ENCODE assay signal across 13 cellular contexts in the genomic region with DNA sequence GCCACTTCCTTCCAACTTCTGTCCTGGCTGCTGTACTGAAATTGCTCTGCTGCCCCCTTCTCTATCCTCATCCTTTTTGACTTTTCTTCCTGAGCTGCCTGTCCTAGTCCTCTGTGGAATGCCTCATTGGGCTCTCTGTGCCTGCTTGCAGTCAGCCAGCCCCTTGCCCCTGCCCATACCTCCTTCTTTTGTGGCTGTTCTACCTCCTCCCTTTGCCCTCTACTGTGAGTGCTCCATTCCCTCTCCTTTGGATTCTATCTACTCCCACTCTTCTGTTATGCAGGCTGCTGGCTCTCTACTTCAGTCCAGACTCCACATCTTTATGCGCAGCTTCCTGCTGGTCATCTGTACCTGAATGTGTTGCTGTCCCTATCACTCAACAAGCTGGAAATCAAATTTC. TPM values are rescaled to one million over a fixed set of nuclear protein-coding genes. Genes with fewer than 3 reads are reported as not detected.
A peak's percentile ranks its signal among the peaks of the same experiment; 100 is the strongest.
DNase-seq lines count a peak whose midpoint lies in the region; ATAC-seq and TF ChIP-seq lines count a peak whose summit lies in the region.
"Had no signal": no experiment of that assay in that cellular context is flagged by ENCODE, and none has a peak within 500 bp of the region (broad histone marks: within the 10 kb centered on the region; RNA-seq: fewer than 3 reads in every experiment).

No MANE protein-coding gene starts in this region.

- no peaks in the 10 kb centered on the region for H4K20me1 ChIP-seq in Loucy (ENCODE audit: insufficient read depth, low read length, poor library complexity, severe bottlenecking)

- 0 out of 2 replicates have a peak, but pooled peaks cover 2% of the 10 kb centered on the region for H3F3A ChIP-seq in Loucy (ENCODE audit: low read depth)

- no peaks in the 10 kb centered on the region for H3K36me3 ChIP-seq in Loucy (ENCODE audit: insufficient read depth, low read length)
- H3K36me3 ChIP-seq in MG63 = no peaks in the 10 kb centered on the region
- H3K36me3 ChIP-seq: HAP-1 had no signal

- H3K36me3 Mint-ChIP-seq in brain = peaks cover 50% of the 10 kb centered on the region
- H3K36me3 Mint-ChIP-seq: CD4-positive, alpha-beta memory T cell had no signal

- DNase-seq in left colon = no peak
- no peak for DNase-seq in MG63
- DNase-seq in SKM-1 (lab: John Stamatoyannopoulos, UW; ENCODE audit: unreplicated experiment) = no peak
- DNase-seq: C1 segment of cervical spinal cord; CD4-positive, alpha-beta memory T cell; COR-L47; DMS153; DND-41; GM23248 had no signal

- no peaks in the 10 kb centered on the region for H3K9me2 ChIP-seq in Loucy (replicated peaks; ENCODE audit: low read depth, low read length)

- H3K9me3 ChIP-seq in Loucy (ENCODE audit: insufficient read depth, low read depth, low read length) (no peaks in the 10 kb centered on the region), MG63 (no peaks in the 10 kb centered on the region; the same call in 1 of the 2 replicates)
- H3K9me3 ChIP-seq: HAP-1 had no signal

- no peak overlapping the region for H3K9ac ChIP-seq in Loucy (ENCODE audit: low read depth, low read length, poor library complexity, severe bottlenecking)
- H3K9ac ChIP-seq: GM23248 had no signal

- peaks cover 0 to 12% (median 7%) of the 10 kb centered on the region in 5 experiments for H3K9me3 Mint-ChIP-seq in brain

- H3K4me3 Mint-ChIP-seq in brain = peak overlapping the region in 2 of 5 experiments; percentile 5 to 18
- H3K4me3 Mint-ChIP-seq: CD4-positive, alpha-beta memory T cell had no signal

- H3K27ac Mint-ChIP-seq in brain = peak overlapping the region in 3 of 5 experiments; percentile 7 to 72 (median 23)
- H3K27ac Mint-ChIP-seq: CD4-positive, alpha-beta memory T cell had no signal

- peaks cover 9% of the 10 kb centered on the region for H3K4me1 ChIP-seq in Loucy (ENCODE audit: insufficient read depth, low read length, poor library complexity, severe bottlenecking)

- peaks cover 45% of the 10 kb centered on the region for H3K4me1 Mint-ChIP-seq in brain
- H3K4me1 Mint-ChIP-seq: CD4-positive, alpha-beta memory T cell had no signal

- TF ChIP-seq CTCF in Loucy (conservative IDR thresholded peaks at IDR 0.05; ENCODE audit: low read length) (no peak), brain (conservative IDR thresholded peaks at IDR 0.05) (no peak)

- peaks cover 7% of the 10 kb centered on the region for H3K27me3 Mint-ChIP-seq in brain

- intact Hi-C loops in left colon (cut with DNase I, micrococcal nuclease) = no loop called here

- no peak overlapping the region for H2AFZ ChIP-seq in Loucy (ENCODE audit: low read length)
- H2AFZ ChIP-seq: GM23248 had no signal

- ATAC-seq in left colon = peak; percentile 21
- ATAC-seq in HG02852 (IDR thresholded peaks at IDR 0.05; ENCODE audit: unreplicated experiment) = no peak

- no peaks in the 10 kb centered on the region for H3K79me2 ChIP-seq in Loucy (ENCODE audit: insufficient read depth, low read length)

- H3K27me3 ChIP-seq in Loucy (ENCODE audit: insufficient read depth, low read length, poor library complexity, severe bottlenecking) = no peaks in the 10 kb centered on the region
- peaks cover 2% of the 10 kb centered on the region; the same call in 1 of the 2 replicates for H3K27me3 ChIP-seq in MG63

- no peak overlapping the region for H3K4me3 ChIP-seq in Loucy (ENCODE audit: low read length, poor library complexity, severe bottlenecking)
- no peak overlapping the region for H3K4me3 ChIP-seq in MG63
- H3K4me3 ChIP-seq: GM23248, HAP-1 had no signal

- H3K4me2 ChIP-seq in Loucy (ENCODE audit: low read depth, low read length, poor library complexity, severe bottlenecking) = peak overlapping the region; percentile 7

RNA-seq across cellular contexts. Expression of a gene that starts 8.4 kb away (rescaled TPM):
- 4.9 TPM for polyA plus RNA-seq in brain (ENCODE audit: insufficient read depth, low read depth, low replicate concordance)
- total RNA-seq in left colon = 10 to 100 TPM; 11.3 to 14.4 TPM
- not detected in 2 replicates for total RNA-seq in MG63 (2014; rRNA removed; shearing (Covaris generic); ENCODE audit: low replicate concordance)
- total RNA-seq: CD4-positive, alpha-beta memory T cell; GM23248 had no signal
- polyA plus RNA-seq: CD4-positive, alpha-beta memory T cell had no signal

RNA-seq across cellular contexts. Expression of a gene that starts 54.2 kb away (rescaled TPM):
- polyA plus RNA-seq in brain (ENCODE audit: insufficient read depth, low read depth, low replicate concordance) = 3.4 TPM
- total RNA-seq in left colon = 1 to 10 TPM; 1.1 to 4.3 TPM
- 0.20 TPM in 1 of 2 replicates, not detected in the other for total RNA-seq in MG63 (2014; rRNA removed; shearing (Covaris generic); ENCODE audit: low replicate concordance)
- polyA plus RNA-seq: CD4-positive, alpha-beta memory T cell had no signal

Comparison
In these comparisons a context has a peak if more than half of its experiments do, and no peak if none do; other contexts are left out.
1. RNA of a gene that starts 8.4 kb away (total RNA-seq): 11.3 to 14.4 TPM in left colon; not detected in MG63; every median in the first group is over 10 times any median in the second.